In the genomic region with DNA sequence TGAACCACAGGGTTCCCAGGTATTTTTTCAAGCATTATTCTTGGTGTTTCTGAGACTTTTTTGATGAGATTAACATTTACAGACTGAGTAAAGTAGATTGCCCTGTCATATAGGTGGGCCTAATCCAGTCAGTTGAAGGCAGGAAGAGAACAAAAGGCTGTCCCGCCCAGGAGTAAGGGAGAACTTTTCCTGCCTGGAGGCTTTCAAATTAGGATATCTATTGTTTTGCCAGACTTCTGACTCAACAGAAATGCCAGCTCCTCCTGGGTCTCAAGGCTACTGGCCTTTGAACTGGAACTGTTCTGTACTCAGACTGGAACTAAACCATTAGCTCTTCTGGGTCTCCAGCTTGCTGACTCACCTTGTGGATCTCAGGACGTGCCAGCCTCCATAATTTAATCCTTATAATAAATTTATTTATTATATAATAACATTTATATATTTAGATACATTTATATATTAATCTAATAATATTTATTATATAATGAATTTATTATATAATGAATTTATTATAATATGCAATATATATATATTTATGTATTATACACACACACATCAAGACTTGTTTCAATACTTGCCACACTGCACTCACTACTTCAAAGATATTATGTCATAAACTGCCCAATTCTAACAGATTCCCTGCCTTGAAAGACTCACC, we compare ENCODE assay signal across 28 cellular contexts.
A peak's percentile ranks its signal among the peaks of the same experiment; 100 is the strongest.
DNase-seq lines count a peak whose midpoint lies in the region; ATAC-seq, FAIRE-seq and TF ChIP-seq lines count a peak whose summit lies in the region.
"Had no signal": no experiment of that assay in that cellular context is flagged by ENCODE, and none has a peak within 500 bp of the region (broad histone marks: within the 10 kb centered on the region; RNA-seq: fewer than 3 reads in every experiment).

No MANE protein-coding gene starts in this region.

- no peaks in the 10 kb centered on the region for H3K27me3 ChIP-seq in stomach
- H3K27me3 ChIP-seq: ascending aorta, ovary had no signal

- H3K4me1 ChIP-seq in stomach, result no peaks in the 10 kb centered on the region
- H3K4me1 ChIP-seq: ascending aorta had no signal

- intact Hi-C loops in stomach (cut with DNase I; ENCODE audit: low total_unique reads), result no loop called here

- H3K4me3 ChIP-seq in stomach, result no peak overlapping the region
- H3K4me3 ChIP-seq: ascending aorta, coronary artery, ovary, SJSA1, skin epidermis had no signal

- no peak overlapping the region for H3K27ac ChIP-seq in stomach
- H3K27ac ChIP-seq: ascending aorta, C4-2B, coronary artery, ovary, SJSA1, skin epidermis had no signal

- DNase-seq in HT1080 (ENCODE audit: low read depth) (peak; percentile 34), iPS-NIHi11 (ENCODE audit: low spot score) (peak; percentile 14), renal cortical epithelial cell (ENCODE audit: low read depth) (peak; percentile 84), stomach (no peak)
- DNase-seq in stimulated activated CD4-positive, alpha-beta T cell treated with anti-CD3 and anti-CD28 coated beads, Interleukin-4, amount 100 ng/mL, for 4 hours, result no peak
- DNase-seq: activated CD4-positive, alpha-beta T cell treated with anti-CD3 and anti-CD28 coated beads for 4 hours; activated effector memory CD4-positive, alpha-beta T cell treated with anti-CD3 and anti-CD28 coated beads, Interleukin-2, amount 50 U/mL, for 16 hours; activated naive CD8-positive, alpha-beta T cell treated with anti-CD3 and anti-CD28 coated beads for 36 hours; activated T-cell treated with anti-CD3 and anti-CD28 coated beads, Interleukin-2, amount 50 U/mL, for 1 hour; Calu3; effector CD8-positive, alpha-beta T cell; erythroblast; Kasumi-1; kidney glomerular epithelial cell; NCI-H1048; NCI-H1694; NCI-H774; ovary; RPMI8226; stimulated activated naive B cell treated with anti-CD40 and anti-IgM and Interleukin-4, amounts not matched to agents 10 μg/mL and 1 μg/mL and 100 μg/mL, for 72 hours; T-helper 9 cell had no signal

- WGBS in stomach, 5 donors, result 73 to 93% (median 89%) methylated on average over 2 of the region's 2 CpGs

- H3K9me3 ChIP-seq in stomach, result no peaks in the 10 kb centered on the region
- H3K9me3 ChIP-seq: ascending aorta, ovary, SJSA1 had no signal

- H3K36me3 ChIP-seq in stomach, result no peaks in the 10 kb centered on the region
- H3K36me3 ChIP-seq: ascending aorta, ovary, SJSA1 had no signal

- FAIRE-seq in TTC549 (lab: Jason Lieb, UNC), result peak; percentile 70

- ATAC-seq in HG03354 (IDR thresholded peaks at IDR 0.05; ENCODE audit: poor library complexity, severe bottlenecking, unreplicated experiment), result no peak
- ATAC-seq: stimulated activated naive B cell treated with anti-CD40 and anti-IgM and Interleukin-4, amounts not matched to agents 10 μg/mL and 1 μg/mL and 100 μg/mL, for 72 hours had no signal

- no peak for TF ChIP-seq CTCF in stomach (IDR thresholded peaks at IDR 0.05)

- TF ChIP-seq POLR2A in stomach (IDR thresholded peaks at IDR 0.05), result no peak

- no peak for TF ChIP-seq EP300 in stomach (IDR thresholded peaks at IDR 0.05)

Comparison
In these comparisons a context has a peak if more than half of its experiments do, and no peak if none do; other contexts are left out.
1. DNase-seq: peak in HT1080 (single experiment), iPS-NIHi11 (single experiment) and renal cortical epithelial cell (single experiment); none in stimulated activated CD4-positive, alpha-beta T cell treated with anti-CD3 and anti-CD28 coated beads, Interleukin-4, amount 100 ng/mL, for 4 hours (0 of 2) and stomach (single experiment).